ENCODE assay signal across 1 cellular context in the genomic region with DNA sequence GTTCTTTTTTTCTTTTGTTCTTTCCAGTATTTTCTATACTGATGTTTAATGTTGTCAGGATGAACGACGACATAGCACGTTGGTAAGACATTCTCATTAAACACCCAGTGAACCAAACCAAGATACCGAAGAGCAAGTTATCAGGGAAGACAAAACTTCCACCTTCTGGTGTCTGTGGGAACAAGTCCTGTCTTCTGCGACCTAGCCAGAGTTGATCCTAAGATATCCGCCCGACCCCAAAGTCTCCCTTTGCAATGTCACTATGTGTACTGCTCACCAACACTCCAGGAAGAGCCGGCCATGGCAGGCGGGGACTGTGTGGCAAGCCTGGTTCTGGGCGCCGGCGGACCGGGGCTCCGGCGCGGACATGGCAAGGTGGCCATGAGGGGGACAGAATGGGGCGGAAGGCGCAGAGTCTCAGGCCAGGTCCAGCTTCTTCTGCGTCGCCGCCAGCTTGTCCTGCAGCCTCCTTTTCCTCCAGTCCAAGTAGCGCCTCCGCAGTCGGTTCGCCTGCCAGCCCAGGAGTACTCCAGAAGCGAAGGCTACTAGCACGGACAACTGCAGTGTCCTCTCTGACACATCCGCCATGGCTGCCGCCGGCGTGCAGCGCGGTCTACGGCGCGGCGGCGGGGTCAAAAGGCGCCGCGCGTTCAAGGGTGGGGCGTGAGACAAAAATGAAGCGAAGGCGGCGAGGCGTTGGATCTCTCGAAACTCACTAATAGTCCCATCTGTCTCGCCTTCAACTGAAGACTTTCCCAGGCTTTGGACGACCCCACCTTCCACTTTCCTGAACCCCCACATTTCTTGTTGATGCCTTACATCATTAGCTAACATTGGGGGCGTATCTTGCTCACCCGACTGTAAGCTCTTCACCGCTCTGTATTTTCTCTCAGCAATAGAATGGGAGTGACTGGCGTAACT.
TF ChIP-seq lines count a peak whose summit lies in the region.

A gene with protein sequence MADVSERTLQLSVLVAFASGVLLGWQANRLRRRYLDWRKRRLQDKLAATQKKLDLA (minus strand): TSS at position 610 of the 921 bp plus-strand sequence. CDS start 22 bp downstream, at position 588.

TF ChIP-seq in HepG2, 621 proteins besides CTCF, POLR2A, EP300 and RAD21 (continued from another document and continues in another):
- no peak for TF ChIP-seq ZBTB40 (IDR thresholded peaks at IDR 0.05)
- TF ChIP-seq ZBTB40 (CRISPR knock-in tag; IDR thresholded peaks at IDR 0.05), result peak; percentile 60; the same call in 1 of the 2 replicates
- TF ChIP-seq AGO2 (optimal IDR thresholded peaks at IDR 0.05; ENCODE audit: low read depth, low read length), result peak; percentile 56
- TF ChIP-seq, protein P1, sequence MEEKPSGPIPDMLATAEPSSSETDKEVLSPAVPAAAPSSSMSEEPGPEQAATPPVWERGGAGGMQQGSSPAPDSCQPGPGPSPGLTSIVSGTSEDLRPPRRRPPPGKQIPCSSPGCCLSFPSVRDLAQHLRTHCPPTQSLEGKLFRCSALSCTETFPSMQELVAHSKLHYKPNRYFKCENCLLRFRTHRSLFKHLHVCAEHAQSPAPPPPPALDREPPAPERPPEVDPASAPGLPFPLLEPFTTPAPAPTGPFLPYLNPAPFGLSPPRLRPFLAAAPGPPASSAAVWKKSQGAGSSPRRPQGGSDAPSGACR (CRISPR knock-in tag; IDR thresholded peaks at IDR 0.05), result peak; percentile 82; the same call in 1 of the 2 replicates
- no peak for TF ChIP-seq NR3C1 (CRISPR knock-in tag; IDR thresholded peaks at IDR 0.05)
- TF ChIP-seq ZNF580 (CRISPR knock-in tag; IDR thresholded peaks at IDR 0.05; ENCODE audit: borderline replicate concordance, low read depth), result peak; percentile 36; the same call in 1 of the 2 replicates
- TF ChIP-seq, protein P2, sequence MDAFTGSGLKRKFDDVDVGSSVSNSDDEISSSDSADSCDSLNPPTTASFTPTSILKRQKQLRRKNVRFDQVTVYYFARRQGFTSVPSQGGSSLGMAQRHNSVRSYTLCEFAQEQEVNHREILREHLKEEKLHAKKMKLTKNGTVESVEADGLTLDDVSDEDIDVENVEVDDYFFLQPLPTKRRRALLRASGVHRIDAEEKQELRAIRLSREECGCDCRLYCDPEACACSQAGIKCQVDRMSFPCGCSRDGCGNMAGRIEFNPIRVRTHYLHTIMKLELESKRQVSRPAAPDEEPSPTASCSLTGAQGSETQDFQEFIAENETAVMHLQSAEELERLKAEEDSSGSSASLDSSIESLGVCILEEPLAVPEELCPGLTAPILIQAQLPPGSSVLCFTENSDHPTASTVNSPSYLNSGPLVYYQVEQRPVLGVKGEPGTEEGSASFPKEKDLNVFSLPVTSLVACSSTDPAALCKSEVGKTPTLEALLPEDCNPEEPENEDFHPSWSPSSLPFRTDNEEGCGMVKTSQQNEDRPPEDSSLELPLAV (CRISPR knock-in tag; conservative IDR thresholded peaks at IDR 0.05; ENCODE audit: low read depth), result no peak
- TF ChIP-seq, protein P3, sequence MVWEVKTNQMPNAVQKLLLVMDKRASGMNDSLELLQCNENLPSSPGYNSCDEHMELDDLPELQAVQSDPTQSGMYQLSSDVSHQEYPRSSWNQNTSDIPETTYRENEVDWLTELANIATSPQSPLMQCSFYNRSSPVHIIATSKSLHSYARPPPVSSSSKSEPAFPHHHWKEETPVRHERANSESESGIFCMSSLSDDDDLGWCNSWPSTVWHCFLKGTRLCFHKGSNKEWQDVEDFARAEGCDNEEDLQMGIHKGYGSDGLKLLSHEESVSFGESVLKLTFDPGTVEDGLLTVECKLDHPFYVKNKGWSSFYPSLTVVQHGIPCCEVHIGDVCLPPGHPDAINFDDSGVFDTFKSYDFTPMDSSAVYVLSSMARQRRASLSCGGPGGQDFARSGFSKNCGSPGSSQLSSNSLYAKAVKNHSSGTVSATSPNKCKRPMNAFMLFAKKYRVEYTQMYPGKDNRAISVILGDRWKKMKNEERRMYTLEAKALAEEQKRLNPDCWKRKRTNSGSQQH (CRISPR knock-in tag; IDR thresholded peaks at IDR 0.05; ENCODE audit: low read depth), result peak; percentile 89; the same call in 1 of the 2 replicates
- TF ChIP-seq, protein P4, sequence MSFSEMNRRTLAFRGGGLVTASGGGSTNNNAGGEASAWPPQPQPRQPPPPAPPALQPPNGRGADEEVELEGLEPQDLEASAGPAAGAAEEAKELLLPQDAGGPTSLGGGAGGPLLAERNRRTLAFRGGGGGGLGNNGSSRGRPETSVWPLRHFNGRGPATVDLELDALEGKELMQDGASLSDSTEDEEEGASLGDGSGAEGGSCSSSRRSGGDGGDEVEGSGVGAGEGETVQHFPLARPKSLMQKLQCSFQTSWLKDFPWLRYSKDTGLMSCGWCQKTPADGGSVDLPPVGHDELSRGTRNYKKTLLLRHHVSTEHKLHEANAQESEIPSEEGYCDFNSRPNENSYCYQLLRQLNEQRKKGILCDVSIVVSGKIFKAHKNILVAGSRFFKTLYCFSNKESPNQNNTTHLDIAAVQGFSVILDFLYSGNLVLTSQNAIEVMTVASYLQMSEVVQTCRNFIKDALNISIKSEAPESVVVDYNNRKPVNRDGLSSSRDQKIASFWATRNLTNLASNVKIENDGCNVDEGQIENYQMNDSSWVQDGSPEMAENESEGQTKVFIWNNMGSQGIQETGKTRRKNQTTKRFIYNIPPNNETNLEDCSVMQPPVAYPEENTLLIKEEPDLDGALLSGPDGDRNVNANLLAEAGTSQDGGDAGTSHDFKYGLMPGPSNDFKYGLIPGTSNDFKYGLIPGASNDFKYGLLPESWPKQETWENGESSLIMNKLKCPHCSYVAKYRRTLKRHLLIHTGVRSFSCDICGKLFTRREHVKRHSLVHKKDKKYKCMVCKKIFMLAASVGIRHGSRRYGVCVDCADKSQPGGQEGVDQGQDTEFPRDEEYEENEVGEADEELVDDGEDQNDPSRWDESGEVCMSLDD (CRISPR knock-in tag; IDR thresholded peaks at IDR 0.05; ENCODE audit: borderline replicate concordance), result 0 out of 2 replicates have a peak, but pooled peaks have one; percentile 42
- no peak for TF ChIP-seq SATB2 (CRISPR knock-in tag; IDR thresholded peaks at IDR 0.05)
- 0 out of 2 replicates have a peak, but pooled peaks have one; percentile 62 for TF ChIP-seq CHCHD3 (CRISPR knock-in tag; IDR thresholded peaks at IDR 0.05)
- TF ChIP-seq, protein P5, sequence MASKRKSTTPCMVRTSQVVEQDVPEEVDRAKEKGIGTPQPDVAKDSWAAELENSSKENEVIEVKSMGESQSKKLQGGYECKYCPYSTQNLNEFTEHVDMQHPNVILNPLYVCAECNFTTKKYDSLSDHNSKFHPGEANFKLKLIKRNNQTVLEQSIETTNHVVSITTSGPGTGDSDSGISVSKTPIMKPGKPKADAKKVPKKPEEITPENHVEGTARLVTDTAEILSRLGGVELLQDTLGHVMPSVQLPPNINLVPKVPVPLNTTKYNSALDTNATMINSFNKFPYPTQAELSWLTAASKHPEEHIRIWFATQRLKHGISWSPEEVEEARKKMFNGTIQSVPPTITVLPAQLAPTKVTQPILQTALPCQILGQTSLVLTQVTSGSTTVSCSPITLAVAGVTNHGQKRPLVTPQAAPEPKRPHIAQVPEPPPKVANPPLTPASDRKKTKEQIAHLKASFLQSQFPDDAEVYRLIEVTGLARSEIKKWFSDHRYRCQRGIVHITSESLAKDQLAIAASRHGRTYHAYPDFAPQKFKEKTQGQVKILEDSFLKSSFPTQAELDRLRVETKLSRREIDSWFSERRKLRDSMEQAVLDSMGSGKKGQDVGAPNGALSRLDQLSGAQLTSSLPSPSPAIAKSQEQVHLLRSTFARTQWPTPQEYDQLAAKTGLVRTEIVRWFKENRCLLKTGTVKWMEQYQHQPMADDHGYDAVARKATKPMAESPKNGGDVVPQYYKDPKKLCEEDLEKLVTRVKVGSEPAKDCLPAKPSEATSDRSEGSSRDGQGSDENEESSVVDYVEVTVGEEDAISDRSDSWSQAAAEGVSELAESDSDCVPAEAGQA (IDR thresholded peaks at IDR 0.05; ENCODE audit: low read depth), result peak; percentile 89
- TF ChIP-seq, protein P5 (CRISPR knock-in tag; IDR thresholded peaks at IDR 0.05; ENCODE audit: borderline replicate concordance), result no peak
- peak; percentile 45; the same call in 1 of the 2 replicates for TF ChIP-seq NCOA2 (CRISPR knock-in tag; IDR thresholded peaks at IDR 0.05)
- peak; percentile 75 for TF ChIP-seq ZSCAN25 (CRISPR knock-in tag; IDR thresholded peaks at IDR 0.05)
- no peak for TF ChIP-seq ZNF589 (CRISPR knock-in tag; conservative IDR thresholded peaks at IDR 0.05)
- no peak for TF ChIP-seq ZNF281 (CRISPR knock-in tag; IDR thresholded peaks at IDR 0.05; ENCODE audit: borderline replicate concordance)
